In genomic region chr16:1773703-1774455, GRCh38 we compare ENCODE assay signal across 8 cellular contexts. TPM values are rescaled to one million over a fixed set of nuclear protein-coding genes. Genes with fewer than 3 reads are reported as not detected.
DNase-seq lines count a peak whose midpoint lies in the region; TF ChIP-seq lines count a peak whose summit lies in the region.

No MANE protein-coding gene starts in this region.

- H3K36me3 Mint-ChIP-seq in HFFc6 (ENCODE audit: low read depth) (peaks cover 7% of the 10 kb centered on the region), neural crest cell (ENCODE audit: low read depth) (peaks cover 6% of the 10 kb centered on the region)

- H3K4me1 Mint-ChIP-seq in HFFc6 (ENCODE audit: low read depth) (peaks cover 17% of the 10 kb centered on the region), neural crest cell (peaks cover 8% of the 10 kb centered on the region)

- peak; percentile 50 for DNase-seq in AG10803 (ENCODE audit: low read depth)
- DNase-seq in HFFc6 = peak; percentile 39
- DNase-seq in T1000 (lab: John Stamatoyannopoulos, UW) = peak; percentile 40
- DNase-seq in erythroblast (lab: John Stamatoyannopoulos, UW) = peak; percentile 51 to 65
- no peak for DNase-seq in neural crest cell (ENCODE audit: low read depth, low spot score)
- no peak for DNase-seq in HCEC 1CT
- no peak for DNase-seq in GM13976 (ENCODE audit: low spot score)
- no peak for DNase-seq in GM13977 (ENCODE audit: low spot score)

- no peaks in the 10 kb centered on the region for H3K9me3 Mint-ChIP-seq in HFFc6
- no peaks in the 10 kb centered on the region for H3K9me3 Mint-ChIP-seq in neural crest cell

- in situ Hi-C loops in GM13976 (cut with MboI; ENCODE audit: low sequenced_read_pairs, unreplicated experiment) = no loop called here
- in situ Hi-C loops in GM13977 (cut with MboI; ENCODE audit: low pct_unique_long_range_greater_than_20kb, low sequenced_read_pairs, unreplicated experiment) = no loop called here

- peak overlapping the region; percentile 64 for H3K27ac Mint-ChIP-seq in HFFc6
- peak overlapping the region; percentile 27 for H3K27ac Mint-ChIP-seq in neural crest cell (ENCODE audit: unreplicated experiment)

- TF ChIP-seq POLR2A in erythroblast (IDR thresholded peaks at IDR 0.05; ENCODE audit: low read length) = no peak

- H3K4me3 ChIP-seq in AG10803 (ENCODE audit: low read length) = peak overlapping the region; percentile 76

- H3K4me3 Mint-ChIP-seq in HFFc6 = peak overlapping the region; percentile 95
- peak overlapping the region; percentile 86 for H3K4me3 Mint-ChIP-seq in neural crest cell

- no peak for TF ChIP-seq CTCF in AG10803 (conservative IDR thresholded peaks at IDR 0.05; ENCODE audit: low read length)
- peak; percentile 30 for TF ChIP-seq CTCF in HFFc6 (IDR thresholded peaks at IDR 0.05)
- TF ChIP-seq CTCF in neural crest cell (conservative IDR thresholded peaks at IDR 0.05) = no peak
- no peak for TF ChIP-seq CTCF in GM13976 (IDR thresholded peaks at IDR 0.05; ENCODE audit: borderline replicate concordance, control extremely low read depth, extremely low read depth, insufficient read depth, missing control alignments)
- no peak for TF ChIP-seq CTCF in GM13977 (IDR thresholded peaks at IDR 0.05; ENCODE audit: extremely low read depth, insufficient read depth, missing control alignments)

- H3K27me3 Mint-ChIP-seq in HFFc6 (ENCODE audit: insufficient read depth) = peaks cover 23% of the 10 kb centered on the region
- H3K27me3 Mint-ChIP-seq in neural crest cell (ENCODE audit: low read depth) = peaks cover 6% of the 10 kb centered on the region

RNA-seq across cellular contexts. Expression of gene MRPS34, which starts 0.9 kb away (rescaled TPM):
- total RNA-seq in HFFc6 (2021; fragmentation: NEBNext Ultra II Directional; extraction: Animal tissue kit (Norgen Biotek cat#: 25700)) = 100 to 1,000 TPM; 122 to 161 (median 132) TPM
- total RNA-seq in neural crest cell = 135 and 141 TPM in 2 replicates

RNA-seq across cellular contexts. Expression of gene EME2, which starts 1.3 kb away (rescaled TPM):
- 10 to 100 TPM; 11.4 to 16.1 (median 12.3) TPM for total RNA-seq in HFFc6 (2021; fragmentation: NEBNext Ultra II Directional; extraction: Animal tissue kit (Norgen Biotek cat#: 25700))
- total RNA-seq in neural crest cell = 36.5 and 37.0 TPM in 2 replicates

RNA-seq across cellular contexts. Expression of gene NME3, which starts 2.5 kb away (rescaled TPM):
- 10 to 100 TPM; 28.2 to 61.0 (median 31.3) TPM for total RNA-seq in HFFc6 (2021; fragmentation: NEBNext Ultra II Directional; extraction: Animal tissue kit (Norgen Biotek cat#: 25700))
- total RNA-seq in neural crest cell = 35.0 and 38.0 TPM in 2 replicates

RNA-seq across cellular contexts. Expression of gene SPSB3, which starts 8.5 kb away (rescaled TPM):
- total RNA-seq in HFFc6 (2021; fragmentation: NEBNext Ultra II Directional; extraction: Animal tissue kit (Norgen Biotek cat#: 25700)) = 10 to 100 TPM; 12.3 to 15.8 (median 13.9) TPM
- 23.1 and 23.8 TPM in 2 replicates for total RNA-seq in neural crest cell

RNA-seq across cellular contexts. Expression of gene NUBP2, which starts 8.9 kb away (rescaled TPM):
- 10 to 100 TPM; 41.5 to 53.8 (median 43.5) TPM for total RNA-seq in HFFc6 (2021; fragmentation: NEBNext Ultra II Directional; extraction: Animal tissue kit (Norgen Biotek cat#: 25700))
- total RNA-seq in neural crest cell = 71.0 and 73.8 TPM in 2 replicates

Comparison
In these comparisons a context has a peak if more than half of its experiments do, and no peak if none do; other contexts are left out.
1. DNase-seq: peak in AG10803 (single experiment), HFFc6 (single experiment), T1000 (single experiment) and erythroblast (2 of 2); none in neural crest cell (single experiment), HCEC 1CT (single experiment), GM13976 (single experiment) and GM13977 (single experiment).